10 cellular contexts compared by ENCODE assay signal in genomic region chr22:21020802-21021429, GRCh38. TPM values are rescaled to one million over a fixed set of nuclear protein-coding genes. Genes with fewer than 3 reads are reported as not detected.
DNase-seq lines count a peak whose midpoint lies in the region; ATAC-seq and TF ChIP-seq lines count a peak whose summit lies in the region.
"Had no signal": no experiment of that assay in that cellular context is flagged by ENCODE, and none has a peak within 500 bp of the region (broad histone marks: within the 10 kb centered on the region; RNA-seq: fewer than 3 reads in every experiment).

No MANE protein-coding gene starts in this region.

- peaks cover 11% of the 10 kb centered on the region for H3K4me1 Mint-ChIP-seq in glutamatergic neuron (ENCODE audit: low read depth, unreplicated experiment)

- H3K79me2 ChIP-seq in OCI-LY3 (ENCODE audit: low read length), result no peaks in the 10 kb centered on the region

- H3K9me3 Mint-ChIP-seq in glutamatergic neuron (ENCODE audit: unreplicated experiment), result peaks cover under 1% of the 10 kb centered on the region

- H3K36me3 Mint-ChIP-seq in glutamatergic neuron (ENCODE audit: unreplicated experiment), result no peaks in the 10 kb centered on the region

- H3K4me2 ChIP-seq in OCI-LY3 (ENCODE audit: low read length), result no peak overlapping the region

- H3K4me1 ChIP-seq in OCI-LY3 (ENCODE audit: low read length), result no peaks in the 10 kb centered on the region

- no peaks in the 10 kb centered on the region for H3K9me3 ChIP-seq in OCI-LY3 (ENCODE audit: insufficient read depth, low read length)

- ATAC-seq in GM18907 (IDR thresholded peaks at IDR 0.05; ENCODE audit: unreplicated experiment) (no peak), GM18517 (IDR thresholded peaks at IDR 0.05; ENCODE audit: unreplicated experiment) (no peak), HG02610 (IDR thresholded peaks at IDR 0.05; ENCODE audit: unreplicated experiment) (no peak)

- peak; percentile 48 for TF ChIP-seq CTCF in AG10803 (conservative IDR thresholded peaks at IDR 0.05; ENCODE audit: low read length)
- peak; percentile 63 for TF ChIP-seq CTCF in GM06990 (IDR thresholded peaks at IDR 0.05; ENCODE audit: insufficient read depth, low read length, poor library complexity, severe bottlenecking)
- peak; percentile 66 for TF ChIP-seq CTCF in OCI-LY3 (IDR thresholded peaks at IDR 0.05; ENCODE audit: low read depth, low read length)
- TF ChIP-seq CTCF in glutamatergic neuron (IDR thresholded peaks at IDR 0.05; ENCODE audit: partially characterized antibody, unreplicated experiment), result peak; percentile 22

- peaks cover 14% of the 10 kb centered on the region for H3K27me3 Mint-ChIP-seq in glutamatergic neuron (ENCODE audit: unreplicated experiment)

- H3K27me3 ChIP-seq in GM06990 (replicated peaks; ENCODE audit: control insufficient read depth, insufficient read depth, low read length) (no peaks in the 10 kb centered on the region; the same call in 1 of the 2 replicates), OCI-LY3 (ENCODE audit: low read depth, low read length) (no peaks in the 10 kb centered on the region)

- H3K4me3 Mint-ChIP-seq in glutamatergic neuron (ENCODE audit: unreplicated experiment), result no peak overlapping the region

- no peaks in the 10 kb centered on the region for H4K20me1 ChIP-seq in OCI-LY3 (ENCODE audit: insufficient read depth, low read length)

- H3K4me3 ChIP-seq in AG10803 (ENCODE audit: low read length), result no peak overlapping the region
- H3K4me3 ChIP-seq in GM06990 (replicated peaks; ENCODE audit: low read depth, low read length), result no peak overlapping the region
- no peak overlapping the region for H3K4me3 ChIP-seq in OCI-LY3 (ENCODE audit: low read length)

- H3K27ac Mint-ChIP-seq in glutamatergic neuron (ENCODE audit: unreplicated experiment), result no peak overlapping the region

- no peak overlapping the region for H3K27ac ChIP-seq in OCI-LY3 (ENCODE audit: low read length)

- H3K36me3 ChIP-seq in GM06990 (ENCODE audit: control insufficient read depth, insufficient read depth, low read length), result no peaks in the 10 kb centered on the region
- H3K36me3 ChIP-seq in OCI-LY3 (replicated peaks; ENCODE audit: low read depth, low read length), result no peaks in the 10 kb centered on the region

- no peak overlapping the region for H3K9ac ChIP-seq in OCI-LY3 (ENCODE audit: low read length)

- no peak for DNase-seq in AG10803 (ENCODE audit: low read depth)
- DNase-seq in GM06990 (ENCODE audit: extremely low read depth, insufficient read length), result no peak
- DNase-seq in glutamatergic neuron, result no peak
- no peak for DNase-seq in NK-92 (lab: John Stamatoyannopoulos, UW; ENCODE audit: unreplicated experiment)
- DNase-seq: NK-92 treated with Interleukin-12 subunit alpha and Interleukin-12 subunit beta, amount 100 ng/mL, for 24 hours had no signal

- no peak overlapping the region for H2AFZ ChIP-seq in OCI-LY3 (ENCODE audit: low read depth, low read length)

RNA-seq across cellular contexts. Expression of gene P2RX6, which starts 6.0 kb away (rescaled TPM):
- total RNA-seq in glutamatergic neuron (ENCODE audit: unreplicated experiment), result 1.5 TPM
- total RNA-seq: lung microvascular endothelial cell had no signal

RNA-seq across cellular contexts. Expression of gene SLC7A4, which starts 11.4 kb away (rescaled TPM):
- total RNA-seq in glutamatergic neuron (ENCODE audit: unreplicated experiment), result 0.59 TPM
- total RNA-seq: lung microvascular endothelial cell had no signal

RNA-seq across cellular contexts. Expression of gene THAP7, which starts 19.0 kb away (rescaled TPM):
- total RNA-seq in glutamatergic neuron (ENCODE audit: unreplicated experiment), result 17.8 TPM

RNA-seq across cellular contexts. Expression of gene LRRC74B, which starts 24.8 kb away (rescaled TPM):
- not detected for total RNA-seq in glutamatergic neuron (ENCODE audit: unreplicated experiment)
- total RNA-seq: lung microvascular endothelial cell had no signal

RNA-seq across cellular contexts. Expression of gene LZTR1, which starts 38.8 kb away (rescaled TPM):
- total RNA-seq in glutamatergic neuron (ENCODE audit: unreplicated experiment), result 165 TPM
